9 cellular contexts compared by ENCODE assay signal in the genomic region with DNA sequence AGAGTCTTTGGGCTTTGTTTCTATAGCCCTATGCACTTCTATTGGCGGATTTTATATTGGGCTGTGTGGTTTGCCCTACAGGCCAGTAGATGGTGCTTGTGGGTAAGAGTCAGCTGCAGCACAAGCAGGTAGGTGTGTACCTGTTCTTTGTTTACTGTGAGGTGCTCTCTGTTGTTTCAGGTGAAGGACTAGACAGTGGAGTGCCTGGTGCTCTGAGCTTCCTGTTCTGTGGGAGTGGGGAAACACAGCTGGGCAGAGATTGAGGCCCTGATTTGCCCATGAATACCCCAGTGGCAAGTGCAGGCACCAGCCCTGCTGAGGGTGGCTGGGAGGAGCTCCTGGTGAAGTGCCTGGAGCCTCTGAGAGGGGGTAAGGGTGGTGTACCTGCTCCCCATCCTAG. TPM values are rescaled to one million over a fixed set of nuclear protein-coding genes. Genes with fewer than 3 reads are reported as not detected.
DNase-seq lines count a peak whose midpoint lies in the region; ATAC-seq, FAIRE-seq and TF ChIP-seq lines count a peak whose summit lies in the region.
"Had no signal": no experiment of that assay in that cellular context is flagged by ENCODE, and none has a peak within 500 bp of the region (broad histone marks: within the 10 kb centered on the region; RNA-seq: fewer than 3 reads in every experiment).

No MANE protein-coding gene starts in this region.

- H3K36me3 Mint-ChIP-seq in activated T-cell treated with anti-CD3 and anti-CD28 coated beads, Interleukin-2, amount 50 U/mL, for 72 hours (ENCODE audit: insufficient read depth in 2 of 2): peaks cover 0 to 4% of the 10 kb centered on the region in 2 donors
- H3K36me3 Mint-ChIP-seq in effector memory CD8-positive, alpha-beta T cell (ENCODE audit: insufficient read depth): no peaks in the 10 kb centered on the region

- FAIRE-seq in kidney (lab: Jason Lieb, UNC): no peak

- H3K9me3 ChIP-seq in kidney (ENCODE audit: control insufficient read depth in 1 of 2, low read length in 2 of 2): no peaks in the 10 kb centered on the region

- no peak overlapping the region for H3K4me3 ChIP-seq in kidney (ENCODE audit: low read length in 2 of 2)
- H3K4me3 ChIP-seq: SK-N-MC had no signal

- intact Hi-C loops in kidney (cut with DNase I): no loop called here

- no peak overlapping the region for H3K27ac Mint-ChIP-seq in activated T-cell treated with anti-CD3 and anti-CD28 coated beads, Interleukin-2, amount 50 U/mL, for 72 hours
- no peak overlapping the region for H3K27ac Mint-ChIP-seq in effector memory CD8-positive, alpha-beta T cell

- peaks cover 4 to 5% of the 10 kb centered on the region in 2 donors for H3K9me3 Mint-ChIP-seq in activated T-cell treated with anti-CD3 and anti-CD28 coated beads, Interleukin-2, amount 50 U/mL, for 72 hours
- no peaks in the 10 kb centered on the region for H3K9me3 Mint-ChIP-seq in effector memory CD8-positive, alpha-beta T cell

- no peak overlapping the region for H3K27ac ChIP-seq in kidney (ENCODE audit: low read depth in 2 of 2, low read length in 2 of 2)
- H3K27ac ChIP-seq: SK-N-MC had no signal

- TF ChIP-seq POLR2A in GM18505 (IDR thresholded peaks at IDR 0.05; ENCODE audit: borderline replicate concordance, extremely low read depth, insufficient read depth, insufficient read length): no peak

- H3K27me3 Mint-ChIP-seq in activated T-cell treated with anti-CD3 and anti-CD28 coated beads, Interleukin-2, amount 50 U/mL, for 72 hours (ENCODE audit: low read depth): peaks cover 43% of the 10 kb centered on the region
- peaks cover 45 to 55% of the 10 kb centered on the region in 2 donors for H3K27me3 Mint-ChIP-seq in effector memory CD8-positive, alpha-beta T cell

- H3K4me1 Mint-ChIP-seq in activated T-cell treated with anti-CD3 and anti-CD28 coated beads, Interleukin-2, amount 50 U/mL, for 72 hours (ENCODE audit: low read depth): peaks cover 6% of the 10 kb centered on the region
- no peaks in the 10 kb centered on the region for H3K4me1 Mint-ChIP-seq in effector memory CD8-positive, alpha-beta T cell (ENCODE audit: low read depth in 2 of 2)

- H3K4me1 ChIP-seq in kidney (ENCODE audit: control insufficient read depth in 1 of 2, insufficient read depth in 1 of 2, low read depth in 1 of 2, low read length in 2 of 2): no peaks in the 10 kb centered on the region

- no peak overlapping the region for H3K9ac ChIP-seq in kidney (ENCODE audit: low read length in 2 of 2)

- DNase-seq in kidney: no peak
- DNase-seq in activated T-cell treated with anti-CD3 and anti-CD28 coated beads, Interleukin-2, amount 50 U/mL, for 72 hours: no peak
- no peak for DNase-seq in activated CD8-positive, alpha-beta memory T cell treated with anti-CD3 and anti-CD28 coated beads, Interleukin-2, amount 50 U/mL, for 48 hours
- DNase-seq in effector memory CD8-positive, alpha-beta T cell: no peak

- no peaks in the 10 kb centered on the region for H3K36me3 ChIP-seq in kidney (ENCODE audit: control insufficient read depth in 1 of 2, insufficient read depth in 2 of 2, low read length in 2 of 2)

- TF ChIP-seq CTCF in kidney (IDR thresholded peaks at IDR 0.05; ENCODE audit: borderline replicate concordance, extremely low read depth, insufficient read depth): peak; percentile 57

- ATAC-seq in GM18505 (IDR thresholded peaks at IDR 0.05; ENCODE audit: unreplicated experiment) (peak; percentile 81), HG03342 (IDR thresholded peaks at IDR 0.05; ENCODE audit: unreplicated experiment) (peak; percentile 66), SK-N-SH treated with all-trans-retinoic acid at 6 μM for 48 hours (peak; percentile 69), HG03045 (IDR thresholded peaks at IDR 0.05; ENCODE audit: unreplicated experiment) (no peak)
- no peak for ATAC-seq in activated T-cell treated with anti-CD3 and anti-CD28 coated beads, Interleukin-2, amount 50 U/mL, for 72 hours (replicated peaks in 1 of 2)
- ATAC-seq in effector memory CD8-positive, alpha-beta T cell (replicated peaks): no peak

- no peak overlapping the region for H3K4me3 Mint-ChIP-seq in activated T-cell treated with anti-CD3 and anti-CD28 coated beads, Interleukin-2, amount 50 U/mL, for 72 hours
- H3K4me3 Mint-ChIP-seq in effector memory CD8-positive, alpha-beta T cell: no peak overlapping the region

TF ChIP-seq in SK-N-SH treated with all-trans-retinoic acid at 6 μM for 48 hours, 23 proteins besides CTCF, POLR2A, EP300 and RAD21:
- TF ChIP-seq CSDC2 (CRISPR knock-in tag; IDR thresholded peaks at IDR 0.05) (no peak), SNAI2 (CRISPR knock-in tag; IDR thresholded peaks at IDR 0.05) (no peak), TOX (CRISPR knock-in tag; IDR thresholded peaks at IDR 0.05; ENCODE audit: borderline replicate concordance) (no peak), BACH2 (CRISPR knock-in tag; IDR thresholded peaks at IDR 0.05; ENCODE audit: borderline replicate concordance) (no peak), TCF4 (CRISPR knock-in tag; IDR thresholded peaks at IDR 0.05; ENCODE audit: borderline replicate concordance) (no peak), ZFP3 (CRISPR knock-in tag; IDR thresholded peaks at IDR 0.05) (no peak), ZFP30 (CRISPR knock-in tag; IDR thresholded peaks at IDR 0.05) (no peak), ZNF565 (CRISPR knock-in tag; conservative IDR thresholded peaks at IDR 0.05; ENCODE audit: low read depth) (no peak), ARNTL (CRISPR knock-in tag; IDR thresholded peaks at IDR 0.05; ENCODE audit: borderline replicate concordance, low read depth) (no peak)
- TF ChIP-seq, protein P1, sequence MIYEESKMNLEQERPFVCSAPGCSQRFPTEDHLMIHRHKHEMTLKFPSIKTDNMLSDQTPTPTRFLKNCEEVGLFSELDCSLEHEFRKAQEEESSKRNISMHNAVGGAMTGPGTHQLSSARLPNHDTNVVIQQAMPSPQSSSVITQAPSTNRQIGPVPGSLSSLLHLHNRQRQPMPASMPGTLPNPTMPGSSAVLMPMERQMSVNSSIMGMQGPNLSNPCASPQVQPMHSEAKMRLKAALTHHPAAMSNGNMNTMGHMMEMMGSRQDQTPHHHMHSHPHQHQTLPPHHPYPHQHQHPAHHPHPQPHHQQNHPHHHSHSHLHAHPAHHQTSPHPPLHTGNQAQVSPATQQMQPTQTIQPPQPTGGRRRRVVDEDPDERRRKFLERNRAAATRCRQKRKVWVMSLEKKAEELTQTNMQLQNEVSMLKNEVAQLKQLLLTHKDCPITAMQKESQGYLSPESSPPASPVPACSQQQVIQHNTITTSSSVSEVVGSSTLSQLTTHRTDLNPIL (CRISPR knock-in tag; IDR thresholded peaks at IDR 0.05; ENCODE audit: low read depth): no peak
- TF ChIP-seq, protein P2, sequence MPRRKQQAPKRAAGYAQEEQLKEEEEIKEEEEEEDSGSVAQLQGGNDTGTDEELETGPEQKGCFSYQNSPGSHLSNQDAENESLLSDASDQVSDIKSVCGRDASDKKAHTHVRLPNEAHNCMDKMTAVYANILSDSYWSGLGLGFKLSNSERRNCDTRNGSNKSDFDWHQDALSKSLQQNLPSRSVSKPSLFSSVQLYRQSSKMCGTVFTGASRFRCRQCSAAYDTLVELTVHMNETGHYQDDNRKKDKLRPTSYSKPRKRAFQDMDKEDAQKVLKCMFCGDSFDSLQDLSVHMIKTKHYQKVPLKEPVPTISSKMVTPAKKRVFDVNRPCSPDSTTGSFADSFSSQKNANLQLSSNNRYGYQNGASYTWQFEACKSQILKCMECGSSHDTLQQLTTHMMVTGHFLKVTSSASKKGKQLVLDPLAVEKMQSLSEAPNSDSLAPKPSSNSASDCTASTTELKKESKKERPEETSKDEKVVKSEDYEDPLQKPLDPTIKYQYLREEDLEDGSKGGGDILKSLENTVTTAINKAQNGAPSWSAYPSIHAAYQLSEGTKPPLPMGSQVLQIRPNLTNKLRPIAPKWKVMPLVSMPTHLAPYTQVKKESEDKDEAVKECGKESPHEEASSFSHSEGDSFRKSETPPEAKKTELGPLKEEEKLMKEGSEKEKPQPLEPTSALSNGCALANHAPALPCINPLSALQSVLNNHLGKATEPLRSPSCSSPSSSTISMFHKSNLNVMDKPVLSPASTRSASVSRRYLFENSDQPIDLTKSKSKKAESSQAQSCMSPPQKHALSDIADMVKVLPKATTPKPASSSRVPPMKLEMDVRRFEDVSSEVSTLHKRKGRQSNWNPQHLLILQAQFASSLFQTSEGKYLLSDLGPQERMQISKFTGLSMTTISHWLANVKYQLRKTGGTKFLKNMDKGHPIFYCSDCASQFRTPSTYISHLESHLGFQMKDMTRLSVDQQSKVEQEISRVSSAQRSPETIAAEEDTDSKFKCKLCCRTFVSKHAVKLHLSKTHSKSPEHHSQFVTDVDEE (CRISPR knock-in tag; IDR thresholded peaks at IDR 0.05): no peak

RNA-seq across cellular contexts. Expression of a gene that starts 26.3 kb away (rescaled TPM):
- total RNA-seq in kidney: not detected
- not detected for polyA plus RNA-seq in kidney (ENCODE audit: insufficient read depth, low read depth, low replicate concordance)
- total RNA-seq in activated T-cell treated with anti-CD3 and anti-CD28 coated beads, Interleukin-2, amount 50 U/mL, for 72 hours: not detected

Comparison
In these comparisons a context has a peak if more than half of its experiments do, and no peak if none do; other contexts are left out.
1. ATAC-seq: peak in GM18505 (single experiment), HG03342 (single experiment) and SK-N-SH treated with all-trans-retinoic acid at 6 μM for 48 hours (single experiment); none in activated T-cell treated with anti-CD3 and anti-CD28 coated beads, Interleukin-2, amount 50 U/mL, for 72 hours (0 of 2), HG03045 (single experiment) and effector memory CD8-positive, alpha-beta T cell (single experiment).